Comparison of ENCODE assay signal across 14 cellular contexts in the genomic region with DNA sequence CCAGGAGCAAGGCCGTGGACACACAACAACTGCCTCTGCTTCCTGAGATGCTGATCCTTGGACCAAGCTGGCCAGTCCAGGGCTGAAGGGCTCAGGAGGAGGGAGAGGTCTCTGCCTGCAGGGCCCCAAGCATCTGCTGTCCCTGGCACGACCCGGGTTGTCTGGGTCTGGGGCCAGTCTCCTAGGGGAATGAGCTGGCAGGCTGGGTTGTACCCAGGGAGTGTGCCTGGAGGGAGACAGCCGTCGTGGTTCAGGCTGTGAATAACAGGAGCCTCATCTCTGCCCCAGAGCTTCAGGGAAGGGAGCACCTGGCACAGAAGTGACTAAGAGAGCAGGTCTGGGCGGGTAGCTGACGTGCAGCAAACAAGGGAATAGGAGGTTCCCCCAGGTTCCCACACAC. TPM values are rescaled to one million over a fixed set of nuclear protein-coding genes. Genes with fewer than 3 reads are reported as not detected.
A peak's percentile ranks its signal among the peaks of the same experiment; 100 is the strongest.
DNase-seq lines count a peak whose midpoint lies in the region; ATAC-seq and TF ChIP-seq lines count a peak whose summit lies in the region.
"Had no signal": no experiment of that assay in that cellular context is flagged by ENCODE, and none has a peak within 500 bp of the region (broad histone marks: within the 10 kb centered on the region; RNA-seq: fewer than 3 reads in every experiment).

No MANE protein-coding gene starts in this region.

- ATAC-seq in activated CD8-positive, alpha-beta T cell treated with anti-CD3 and anti-CD28 coated beads, Interleukin-2, amount 10 ng/mL, durations not matched to agents 7 days and 5 days, result no peak
- ATAC-seq in GM18858 (IDR thresholded peaks at IDR 0.05; ENCODE audit: unreplicated experiment), result no peak

- CTCF ChIA-PET in activated CD8-positive, alpha-beta T cell treated with anti-CD3 and anti-CD28 coated beads, Interleukin-2, amount 10 ng/mL, durations not matched to agents 7 days and 5 days (lab: Charles Lee), result interaction anchor here (0.7 kb wide), 1 partner anchor 13 kb away, joined by 3 read pairs; no protein-coding TSS in a partner anchor

- TF ChIP-seq CTCF in coronary artery (IDR thresholded peaks at IDR 0.05), result no peak
- TF ChIP-seq CTCF in osteocyte (IDR thresholded peaks at IDR 0.05), result no peak
- TF ChIP-seq CTCF in nephron progenitor cell (IDR thresholded peaks at IDR 0.05), result no peak

- H2AFZ ChIP-seq in Karpas-422 (ENCODE audit: low read length), result no peak overlapping the region

- peak; percentile 89 for DNase-seq in LHCN-M2 (ENCODE audit: low read depth)
- DNase-seq in coronary artery (ENCODE audit: low spot score), result no peak
- no peak for DNase-seq in osteocyte (ENCODE audit: extremely low spot score, unreplicated experiment)
- no peak for DNase-seq in activated CD8-positive, alpha-beta T cell treated with anti-CD3 and anti-CD28 coated beads, Interleukin-2, amount 10 ng/mL, durations not matched to agents 7 days and 5 days
- DNase-seq in Karpas-422, result no peak
- no peak for DNase-seq in nephron progenitor cell
- DNase-seq: activated effector memory CD4-positive, alpha-beta T cell treated with Interleukin-2 at 50 U/mL for 16 hours; EL; mesendoderm; NCI-H1092; NCI-H345 had no signal

- H3K27ac ChIP-seq in BLaER1 (peak overlapping the region; percentile 59), coronary artery (peak overlapping the region; percentile 31 to 38), Karpas-422 (ENCODE audit: low read length) (no peak overlapping the region)

- H3K27me3 Mint-ChIP-seq in osteocyte (ENCODE audit: unreplicated experiment) (no peaks in the 10 kb centered on the region), nephron progenitor cell (ENCODE audit: low read depth, poor library complexity) (no peaks in the 10 kb centered on the region)
- H3K27me3 Mint-ChIP-seq in activated CD8-positive, alpha-beta T cell treated with anti-CD3 and anti-CD28 coated beads, Interleukin-2, amount 10 ng/mL, durations not matched to agents 7 days and 5 days (ENCODE audit: low read depth), result no peaks in the 10 kb centered on the region

- H3K9me3 Mint-ChIP-seq in osteocyte (ENCODE audit: unreplicated experiment), result no peaks in the 10 kb centered on the region
- no peaks in the 10 kb centered on the region for H3K9me3 Mint-ChIP-seq in activated CD8-positive, alpha-beta T cell treated with anti-CD3 and anti-CD28 coated beads, Interleukin-2, amount 10 ng/mL, durations not matched to agents 7 days and 5 days (ENCODE audit: insufficient read depth)
- H3K9me3 Mint-ChIP-seq in nephron progenitor cell, result no peaks in the 10 kb centered on the region

- peaks cover 55% of the 10 kb centered on the region for H3K4me1 Mint-ChIP-seq in osteocyte (ENCODE audit: unreplicated experiment)
- no peaks in the 10 kb centered on the region for H3K4me1 Mint-ChIP-seq in activated CD8-positive, alpha-beta T cell treated with anti-CD3 and anti-CD28 coated beads, Interleukin-2, amount 10 ng/mL, durations not matched to agents 7 days and 5 days (ENCODE audit: low read depth)
- H3K4me1 Mint-ChIP-seq in nephron progenitor cell, result peaks cover 17% of the 10 kb centered on the region
- H3K4me1 Mint-ChIP-seq: B cell had no signal

- H3K36me3 ChIP-seq in BLaER1, result no peaks in the 10 kb centered on the region
- H3K36me3 ChIP-seq in Karpas-422 (ENCODE audit: insufficient read depth, low read length), result no peaks in the 10 kb centered on the region

- H3K4me2 ChIP-seq in BLaER1 (peak overlapping the region; percentile 93), Karpas-422 (ENCODE audit: low read depth, low read length, poor library complexity, severe bottlenecking) (no peak overlapping the region)

- H4K20me1 ChIP-seq in BLaER1 (no peaks in the 10 kb centered on the region), Karpas-422 (ENCODE audit: insufficient read depth, low read depth, low read length) (no peaks in the 10 kb centered on the region)

- H3K36me3 Mint-ChIP-seq in osteocyte (ENCODE audit: unreplicated experiment), result no peaks in the 10 kb centered on the region
- no peaks in the 10 kb centered on the region for H3K36me3 Mint-ChIP-seq in activated CD8-positive, alpha-beta T cell treated with anti-CD3 and anti-CD28 coated beads, Interleukin-2, amount 10 ng/mL, durations not matched to agents 7 days and 5 days (ENCODE audit: low read depth)
- no peaks in the 10 kb centered on the region for H3K36me3 Mint-ChIP-seq in nephron progenitor cell (ENCODE audit: low read depth)

- POLR2A ChIA-PET in activated CD8-positive, alpha-beta T cell treated with anti-CD3 and anti-CD28 coated beads, Interleukin-2, amount 10 ng/mL, durations not matched to agents 7 days and 5 days (lab: Charles Lee), result interaction anchor here (0.5 to 1.3 kb wide), 3 partner anchors 7 to 27 kb away, joined by 3 read pairs; a partner anchor contains a TSS

- no peak overlapping the region for H3K4me3 Mint-ChIP-seq in osteocyte (ENCODE audit: unreplicated experiment)
- H3K4me3 Mint-ChIP-seq in activated CD8-positive, alpha-beta T cell treated with anti-CD3 and anti-CD28 coated beads, Interleukin-2, amount 10 ng/mL, durations not matched to agents 7 days and 5 days, result no peak overlapping the region
- no peak overlapping the region for H3K4me3 Mint-ChIP-seq in nephron progenitor cell
- H3K4me3 Mint-ChIP-seq: B cell had no signal

- H3K27me3 ChIP-seq in BLaER1, result no peaks in the 10 kb centered on the region
- no peaks in the 10 kb centered on the region for H3K27me3 ChIP-seq in Karpas-422 (ENCODE audit: low read length)

- no peaks in the 10 kb centered on the region for H3K9me2 ChIP-seq in Karpas-422 (replicated peaks; ENCODE audit: insufficient read depth, low read length)

- H3K27ac Mint-ChIP-seq in osteocyte (ENCODE audit: unreplicated experiment), result peak overlapping the region; percentile 75
- H3K27ac Mint-ChIP-seq in activated CD8-positive, alpha-beta T cell treated with anti-CD3 and anti-CD28 coated beads, Interleukin-2, amount 10 ng/mL, durations not matched to agents 7 days and 5 days, result no peak overlapping the region
- H3K27ac Mint-ChIP-seq in nephron progenitor cell, result no peak overlapping the region
- H3K27ac Mint-ChIP-seq: B cell had no signal

- H3K4me3 ChIP-seq in BLaER1, result peak overlapping the region; percentile 40
- no peak overlapping the region for H3K4me3 ChIP-seq in coronary artery
- H3K4me3 ChIP-seq in Karpas-422 (ENCODE audit: low read length), result no peak overlapping the region

- H3K9ac ChIP-seq in BLaER1 (no peak overlapping the region; the same call in 1 of the 2 replicates), Karpas-422 (ENCODE audit: low read length) (no peak overlapping the region)

- H3K4me1 ChIP-seq in BLaER1, result peaks cover 41% of the 10 kb centered on the region
- H3K4me1 ChIP-seq in Karpas-422 (ENCODE audit: low read length), result no peaks in the 10 kb centered on the region

- H3K79me2 ChIP-seq in Karpas-422 (ENCODE audit: low read length), result no peaks in the 10 kb centered on the region

- H3K9me3 ChIP-seq in BLaER1 (no peaks in the 10 kb centered on the region), Karpas-422 (ENCODE audit: low read length) (no peaks in the 10 kb centered on the region)

RNA-seq across cellular contexts. Expression of a gene that starts 17.9 kb away (rescaled TPM):
- 1,980 and 3,258 TPM in 2 replicates for total RNA-seq in LHCN-M2 (2014; rRNA removed)
- 2,374 TPM for polyA plus RNA-seq in LHCN-M2 (2012)
- 266 and 328 TPM in 2 replicates for total RNA-seq in osteocyte
- total RNA-seq in activated CD8-positive, alpha-beta T cell treated with anti-CD3 and anti-CD28 coated beads, Interleukin-2, amount 10 ng/mL, durations not matched to agents 7 days and 5 days, result under 1 TPM; 0.47 to 0.58 TPM
- not detected in 2 replicates for total RNA-seq in Karpas-422 (2014; rRNA removed; shearing (Covaris generic); ENCODE audit: low replicate concordance)

RNA-seq across cellular contexts. Expression of a gene that starts 23.7 kb away (rescaled TPM):
- total RNA-seq in LHCN-M2 (2014; rRNA removed) (14.5 and 16.2 TPM in 2 replicates), osteocyte (36.5 and 42.2 TPM in 2 replicates)
- 15.9 TPM for polyA plus RNA-seq in LHCN-M2 (2012)
- 10 to 100 TPM; 66.8 to 67.9 TPM for total RNA-seq in activated CD8-positive, alpha-beta T cell treated with anti-CD3 and anti-CD28 coated beads, Interleukin-2, amount 10 ng/mL, durations not matched to agents 7 days and 5 days
- 8.1 and 14.0 TPM in 2 replicates for total RNA-seq in Karpas-422 (2014; rRNA removed; shearing (Covaris generic); ENCODE audit: low replicate concordance)

RNA-seq across cellular contexts. Expression of a gene that starts 45.3 kb away (rescaled TPM):
- total RNA-seq in LHCN-M2 (2014; rRNA removed), result 286 and 412 TPM in 2 replicates
- polyA plus RNA-seq in LHCN-M2 (2012), result 339 TPM
- 52.9 and 57.9 TPM in 2 replicates for total RNA-seq in osteocyte
- total RNA-seq in activated CD8-positive, alpha-beta T cell treated with anti-CD3 and anti-CD28 coated beads, Interleukin-2, amount 10 ng/mL, durations not matched to agents 7 days and 5 days, result 10 to 100 TPM; 46.2 to 48.9 TPM
- total RNA-seq in Karpas-422 (2014; rRNA removed; shearing (Covaris generic); ENCODE audit: low replicate concordance), result 150 and 256 TPM in 2 replicates

RNA-seq across cellular contexts. Expression of a gene that starts 56.4 kb away (rescaled TPM):
- total RNA-seq in LHCN-M2 (2014; rRNA removed) (0.45 and 0.69 TPM in 2 replicates), osteocyte (0.16 and 0.24 TPM in 2 replicates)
- polyA plus RNA-seq in LHCN-M2 (2012), result 0.17 TPM
- under 1 TPM; 0.29 to 0.53 TPM for total RNA-seq in activated CD8-positive, alpha-beta T cell treated with anti-CD3 and anti-CD28 coated beads, Interleukin-2, amount 10 ng/mL, durations not matched to agents 7 days and 5 days
- total RNA-seq in Karpas-422 (2014; rRNA removed; shearing (Covaris generic); ENCODE audit: low replicate concordance), result 0.86 and 1.4 TPM in 2 replicates

Comparison
In these comparisons a context has a peak if more than half of its experiments do, and no peak if none do; other contexts are left out.
1. RNA of a gene that starts 17.9 kb away (total RNA-seq): 1,980 to 3,258 TPM in LHCN-M2 and 266 to 328 TPM in osteocyte; 0.47 to 0.58 TPM in activated CD8-positive, alpha-beta T cell treated with anti-CD3 and anti-CD28 coated beads, Interleukin-2, amount 10 ng/mL, durations not matched to agents 7 days and 5 days and not detected in Karpas-422; every median in the first group is over 100 times any median in the second.